In the genomic region with DNA sequence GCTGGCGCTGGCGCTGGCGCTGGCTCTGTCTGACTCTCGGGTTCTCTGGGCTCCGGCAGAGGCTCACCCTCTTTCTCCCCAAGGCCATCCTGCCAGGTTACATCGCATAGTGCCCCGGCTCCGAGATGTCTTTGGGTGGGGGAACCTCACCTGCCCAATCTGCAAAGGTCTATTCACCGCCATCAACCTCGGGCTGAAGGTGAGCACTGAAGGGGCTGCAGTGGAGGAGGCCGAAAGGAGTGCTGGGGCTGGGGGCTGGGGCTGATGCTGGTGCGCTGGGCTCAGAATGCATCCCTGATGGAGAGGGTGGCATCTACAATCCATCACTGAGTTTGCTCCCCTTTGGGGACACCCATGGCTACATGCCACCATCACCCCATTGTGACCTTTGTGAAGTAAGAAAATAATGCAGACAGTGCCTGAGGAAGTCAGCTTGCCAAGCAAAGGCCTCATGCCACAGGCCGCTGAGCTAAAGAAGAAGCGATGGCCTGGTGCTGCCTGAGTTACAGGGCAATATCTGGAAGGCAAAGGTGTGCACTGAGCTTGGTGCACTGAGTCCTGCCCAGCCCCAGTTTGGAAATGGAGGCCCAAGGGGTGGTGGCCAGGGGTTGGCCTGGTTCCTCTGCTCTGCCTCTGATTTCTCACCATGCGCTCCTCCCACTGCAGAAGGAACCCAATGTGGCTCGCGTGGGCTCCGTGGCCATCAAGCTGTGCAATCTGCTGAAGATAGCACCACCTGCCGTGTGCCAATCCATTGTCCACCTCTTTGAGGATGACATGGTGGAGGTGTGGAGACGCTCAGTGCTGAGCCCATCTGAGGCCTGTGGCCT, we compare ENCODE assay signal across 8 cellular contexts. TPM values are rescaled to one million over a fixed set of nuclear protein-coding genes. Genes with fewer than 3 reads are reported as not detected.
DNase-seq lines count a peak whose midpoint lies in the region; ATAC-seq, FAIRE-seq and TF ChIP-seq lines count a peak whose summit lies in the region.

No MANE protein-coding gene starts in this region.

- no peak for TF ChIP-seq CTCF in HL-60 (IDR thresholded peaks at IDR 0.05; ENCODE audit: insufficient read depth, low read length)
- TF ChIP-seq CTCF in bronchial epithelial cell (IDR thresholded peaks at IDR 0.05; ENCODE audit: insufficient read depth, low read length, severe bottlenecking) = no peak

- H3K4me1 ChIP-seq in ACC112 (ENCODE audit: control insufficient read depth, insufficient read depth, low read length, unreplicated experiment) (peaks cover 31% of the 10 kb centered on the region), mucosa of stomach (ENCODE audit: control insufficient read depth, insufficient read depth, low read length) (peaks cover 35% of the 10 kb centered on the region)

- FAIRE-seq in bronchial epithelial cell (lab: Jason Lieb, UNC) = no peak

- peak overlapping the region; percentile 85 for H3K9ac ChIP-seq in mucosa of stomach (ENCODE audit: low read length)

- H3K27ac ChIP-seq in ACC112 (ENCODE audit: low read depth, low read length) (no peak overlapping the region), HL-60 (replicated peaks) (peak overlapping the region; percentile 58)

- H3K9me3 ChIP-seq in mucosa of stomach (ENCODE audit: control insufficient read depth, low read length) = no peaks in the 10 kb centered on the region

- H3K4me3 ChIP-seq in ACC112 (ENCODE audit: low read depth, low read length) (peak overlapping the region; percentile 91), HL-60 (replicated peaks; ENCODE audit: insufficient read depth, low read length) (peak overlapping the region; percentile 70), bronchial epithelial cell (ENCODE audit: low read depth, low read length) (peak overlapping the region; percentile 67), mucosa of stomach (ENCODE audit: low read length) (peak overlapping the region; percentile 58)

- H3K27me3 ChIP-seq in ACC112 (ENCODE audit: insufficient read depth, low read length) (no peaks in the 10 kb centered on the region), HL-60 (ENCODE audit: insufficient read depth, poor library complexity, severe bottlenecking) (peaks cover 2% of the 10 kb centered on the region), bronchial epithelial cell (ENCODE audit: control insufficient read depth, insufficient read depth, low read length) (no peaks in the 10 kb centered on the region), mucosa of stomach (ENCODE audit: control insufficient read depth, insufficient read depth, low read length) (no peaks in the 10 kb centered on the region)

- DNase-seq in HL-60 (ENCODE audit: low read depth in 1 of 2, low spot score in 1 of 2) (no peak), bronchial epithelial cell (ENCODE audit: low read depth) (no peak), putamen (ENCODE audit: low spot score) (no peak)

- ATAC-seq in GM18858 (IDR thresholded peaks at IDR 0.05; ENCODE audit: unreplicated experiment) (no peak), GM19467 (IDR thresholded peaks at IDR 0.05; ENCODE audit: unreplicated experiment) (no peak), HG02981 (IDR thresholded peaks at IDR 0.05; ENCODE audit: unreplicated experiment) (no peak)

- peak overlapping the region; percentile 36 for H2AFZ ChIP-seq in ACC112 (ENCODE audit: low read length, unreplicated experiment)

- H3K79me2 ChIP-seq in ACC112 (ENCODE audit: control insufficient read depth, insufficient read depth, low read length, unreplicated experiment) = peaks cover 12% of the 10 kb centered on the region

- H3K36me3 ChIP-seq in ACC112 (ENCODE audit: insufficient read depth, low read length) = no peaks in the 10 kb centered on the region
- no peaks in the 10 kb centered on the region for H3K36me3 ChIP-seq in bronchial epithelial cell (ENCODE audit: control insufficient read depth, insufficient read depth, low read length)
- no peaks in the 10 kb centered on the region for H3K36me3 ChIP-seq in mucosa of stomach (ENCODE audit: control insufficient read depth, insufficient read depth, low read length)

RNA-seq across cellular contexts. Expression of gene SMPD1, which starts 0.7 kb away (rescaled TPM):
- total RNA-seq in bronchial epithelial cell = 1.1 and 3.2 TPM in 2 replicates

RNA-seq across cellular contexts. Expression of gene APBB1, which starts 28.0 kb away (rescaled TPM):
- 1.7 and 1.8 TPM in 2 replicates for total RNA-seq in bronchial epithelial cell

RNA-seq across cellular contexts. Expression of gene HPX, which starts 49.9 kb away (rescaled TPM):
- 0.26 and 0.51 TPM in 2 replicates for total RNA-seq in bronchial epithelial cell
